In the genomic region with DNA sequence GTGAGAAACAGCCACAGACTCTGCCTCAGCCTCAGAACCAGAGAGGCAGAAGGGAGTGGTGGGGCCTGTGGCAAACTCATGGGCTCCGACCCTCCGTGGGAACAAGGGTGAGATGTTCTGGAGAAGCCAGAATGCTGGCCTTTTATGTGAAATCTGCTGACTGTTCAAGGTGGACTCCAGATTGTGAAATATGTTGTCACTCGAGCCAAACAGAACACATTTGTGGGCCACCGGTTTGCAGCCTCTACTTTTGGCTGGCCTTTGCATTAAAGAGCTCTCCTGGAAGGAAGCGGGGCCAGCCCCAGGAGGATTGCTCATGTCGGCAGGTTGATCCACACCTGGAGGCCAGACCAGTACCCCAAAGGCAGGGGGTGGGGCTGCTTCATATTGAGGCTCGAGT, we compare ENCODE assay signal across 11 cellular contexts.
DNase-seq lines count a peak whose midpoint lies in the region; ATAC-seq and TF ChIP-seq lines count a peak whose summit lies in the region.
"Had no signal": no experiment of that assay in that cellular context is flagged by ENCODE, and none has a peak within 500 bp of the region (broad histone marks: within the 10 kb centered on the region; RNA-seq: fewer than 3 reads in every experiment).

No MANE protein-coding gene starts in this region.

- no peaks in the 10 kb centered on the region for H3K27me3 Mint-ChIP-seq in natural killer cell treated with Interleukin-12 subunit alpha and Interleukin-12 subunit beta and Interleukin-15 and Interleukin-18, amount 100 ng/mL, for 72 hours
- H3K27me3 Mint-ChIP-seq in natural killer cell (ENCODE audit: low read depth in 2 of 2): no peaks in the 10 kb centered on the region
- H3K27me3 Mint-ChIP-seq in activated naive CD4-positive, alpha-beta T cell treated with anti-CD3 and anti-CD28 coated beads for 36 hours (ENCODE audit: low read depth): no peaks in the 10 kb centered on the region
- H3K27me3 Mint-ChIP-seq in activated naive CD8-positive, alpha-beta T cell treated with anti-CD3 and anti-CD28 coated beads, Interleukin-2, amount 50 U/mL, for 24 hours: no peaks in the 10 kb centered on the region
- H3K27me3 Mint-ChIP-seq: activated naive CD8-positive, alpha-beta T cell treated with anti-CD3 and anti-CD28 coated beads, Interleukin-2, amount 10 ng/mL, durations not matched to agents 7 days and 5 days; naive thymus-derived CD8-positive, alpha-beta T cell had no signal

- no peaks in the 10 kb centered on the region for H3K9me3 Mint-ChIP-seq in natural killer cell treated with Interleukin-12 subunit alpha and Interleukin-12 subunit beta and Interleukin-15 and Interleukin-18, amount 100 ng/mL, for 72 hours
- H3K9me3 Mint-ChIP-seq in natural killer cell: no peaks in the 10 kb centered on the region
- no peaks in the 10 kb centered on the region for H3K9me3 Mint-ChIP-seq in activated naive CD4-positive, alpha-beta T cell treated with anti-CD3 and anti-CD28 coated beads for 36 hours
- no peaks in the 10 kb centered on the region for H3K9me3 Mint-ChIP-seq in activated naive CD8-positive, alpha-beta T cell treated with anti-CD3 and anti-CD28 coated beads, Interleukin-2, amount 50 U/mL, for 24 hours
- H3K9me3 Mint-ChIP-seq: activated naive CD8-positive, alpha-beta T cell treated with anti-CD3 and anti-CD28 coated beads, Interleukin-2, amount 10 ng/mL, durations not matched to agents 7 days and 5 days; naive thymus-derived CD8-positive, alpha-beta T cell had no signal

- no peak for TF ChIP-seq CTCF in natural killer cell (IDR thresholded peaks at IDR 0.05)
- no peak for TF ChIP-seq CTCF in right atrium auricular region (IDR thresholded peaks at IDR 0.05)

- H3K27ac ChIP-seq in right atrium auricular region: peak overlapping the region; percentile 85

- no peak overlapping the region for H3K4me3 ChIP-seq in right atrium auricular region

- no peaks in the 10 kb centered on the region for H3K27me3 ChIP-seq in right atrium auricular region

- H3K36me3 ChIP-seq in right atrium auricular region: no peaks in the 10 kb centered on the region

- peaks cover 0 to 64% of the 10 kb centered on the region in 2 donors for H3K4me1 ChIP-seq in right atrium auricular region

- no peak for ATAC-seq in natural killer cell treated with Interleukin-12 subunit alpha and Interleukin-12 subunit beta and Interleukin-15 and Interleukin-18, amount 100 ng/mL, for 72 hours
- ATAC-seq in natural killer cell (no peak), GM19395 (IDR thresholded peaks at IDR 0.05; ENCODE audit: unreplicated experiment) (no peak), GM19035 (IDR thresholded peaks at IDR 0.05; ENCODE audit: unreplicated experiment) (no peak)
- ATAC-seq in activated naive CD8-positive, alpha-beta T cell treated with anti-CD3 and anti-CD28 coated beads, Interleukin-2, amount 50 U/mL, for 24 hours: no peak
- ATAC-seq: naive thymus-derived CD8-positive, alpha-beta T cell had no signal

- peak overlapping the region; percentile 82 for H3K4me3 Mint-ChIP-seq in natural killer cell treated with Interleukin-12 subunit alpha and Interleukin-12 subunit beta and Interleukin-15 and Interleukin-18, amount 100 ng/mL, for 72 hours
- H3K4me3 Mint-ChIP-seq in natural killer cell: no peak overlapping the region
- H3K4me3 Mint-ChIP-seq in activated naive CD4-positive, alpha-beta T cell treated with anti-CD3 and anti-CD28 coated beads for 36 hours: no peak overlapping the region
- no peak overlapping the region for H3K4me3 Mint-ChIP-seq in activated naive CD8-positive, alpha-beta T cell treated with anti-CD3 and anti-CD28 coated beads, Interleukin-2, amount 50 U/mL, for 24 hours

- CTCF ChIA-PET in activated naive CD4-positive, alpha-beta T cell treated with anti-CD3 and anti-CD28 coated beads for 36 hours (lab: Charles Lee): interaction anchor here (0.5 kb wide), 1 partner anchor 149 kb away, joined by 5 read pairs; no protein-coding TSS in a partner anchor

- H3K9me3 ChIP-seq in right atrium auricular region: no peaks in the 10 kb centered on the region

- H3K4me1 Mint-ChIP-seq in natural killer cell treated with Interleukin-12 subunit alpha and Interleukin-12 subunit beta and Interleukin-15 and Interleukin-18, amount 100 ng/mL, for 72 hours (ENCODE audit: low read depth in 2 of 2): peaks cover 14 to 26% of the 10 kb centered on the region in 2 donors
- peaks cover 11 to 16% of the 10 kb centered on the region in 2 donors for H3K4me1 Mint-ChIP-seq in natural killer cell
- peaks cover 12% of the 10 kb centered on the region for H3K4me1 Mint-ChIP-seq in activated naive CD4-positive, alpha-beta T cell treated with anti-CD3 and anti-CD28 coated beads for 36 hours (ENCODE audit: low read depth)
- H3K4me1 Mint-ChIP-seq in activated naive CD8-positive, alpha-beta T cell treated with anti-CD3 and anti-CD28 coated beads, Interleukin-2, amount 50 U/mL, for 24 hours: peaks cover 8% of the 10 kb centered on the region

- intact Hi-C loops in natural killer cell (cut with micrococcal nuclease): no loop called here
- intact Hi-C loops in activated naive CD4-positive, alpha-beta T cell treated with anti-CD3 and anti-CD28 coated beads for 36 hours (cut with micrococcal nuclease): no loop called here

- DNase-seq in natural killer cell treated with Interleukin-12 subunit alpha and Interleukin-12 subunit beta and Interleukin-15 and Interleukin-18, amount 100 ng/mL, for 72 hours (ENCODE audit: low spot score): no peak
- DNase-seq in natural killer cell: no peak
- DNase-seq in right atrium auricular region (ENCODE audit: low spot score): no peak
- peak; percentile 74 for DNase-seq in renal cortical epithelial cell (ENCODE audit: low read depth)
- DNase-seq in activated naive CD4-positive, alpha-beta T cell treated with anti-CD3 and anti-CD28 coated beads for 36 hours: no peak
- DNase-seq in activated naive CD8-positive, alpha-beta T cell treated with anti-CD3 and anti-CD28 coated beads, Interleukin-2, amount 50 U/mL, for 24 hours: no peak
- DNase-seq: activated naive CD8-positive, alpha-beta T cell treated with anti-CD3 and anti-CD28 coated beads, Interleukin-2, amount 10 ng/mL, durations not matched to agents 7 days and 5 days; naive thymus-derived CD8-positive, alpha-beta T cell; stimulated activated CD4-positive, alpha-beta T cell treated with anti-CD3 and anti-CD28 coated beads, Interleukin-2, amount 100 ng/mL, for 24 hours had no signal

- H3K36me3 Mint-ChIP-seq in natural killer cell treated with Interleukin-12 subunit alpha and Interleukin-12 subunit beta and Interleukin-15 and Interleukin-18, amount 100 ng/mL, for 72 hours: no peaks in the 10 kb centered on the region
- H3K36me3 Mint-ChIP-seq in natural killer cell: no peaks in the 10 kb centered on the region
- peaks cover 5% of the 10 kb centered on the region for H3K36me3 Mint-ChIP-seq in activated naive CD4-positive, alpha-beta T cell treated with anti-CD3 and anti-CD28 coated beads for 36 hours (ENCODE audit: low read depth)
- no peaks in the 10 kb centered on the region for H3K36me3 Mint-ChIP-seq in activated naive CD8-positive, alpha-beta T cell treated with anti-CD3 and anti-CD28 coated beads, Interleukin-2, amount 50 U/mL, for 24 hours (ENCODE audit: low read depth)
- H3K36me3 Mint-ChIP-seq: activated naive CD8-positive, alpha-beta T cell treated with anti-CD3 and anti-CD28 coated beads, Interleukin-2, amount 10 ng/mL, durations not matched to agents 7 days and 5 days had no signal

- H3K27ac Mint-ChIP-seq in natural killer cell treated with Interleukin-12 subunit alpha and Interleukin-12 subunit beta and Interleukin-15 and Interleukin-18, amount 100 ng/mL, for 72 hours: peak overlapping the region in 1 of 2 donors; percentile 97
- H3K27ac Mint-ChIP-seq in natural killer cell: peak overlapping the region in 1 of 2 donors; percentile 87
- H3K27ac Mint-ChIP-seq in activated naive CD4-positive, alpha-beta T cell treated with anti-CD3 and anti-CD28 coated beads for 36 hours: no peak overlapping the region
- no peak overlapping the region for H3K27ac Mint-ChIP-seq in activated naive CD8-positive, alpha-beta T cell treated with anti-CD3 and anti-CD28 coated beads, Interleukin-2, amount 50 U/mL, for 24 hours
